1 cellular context compared by ENCODE assay signal in the genomic region with DNA sequence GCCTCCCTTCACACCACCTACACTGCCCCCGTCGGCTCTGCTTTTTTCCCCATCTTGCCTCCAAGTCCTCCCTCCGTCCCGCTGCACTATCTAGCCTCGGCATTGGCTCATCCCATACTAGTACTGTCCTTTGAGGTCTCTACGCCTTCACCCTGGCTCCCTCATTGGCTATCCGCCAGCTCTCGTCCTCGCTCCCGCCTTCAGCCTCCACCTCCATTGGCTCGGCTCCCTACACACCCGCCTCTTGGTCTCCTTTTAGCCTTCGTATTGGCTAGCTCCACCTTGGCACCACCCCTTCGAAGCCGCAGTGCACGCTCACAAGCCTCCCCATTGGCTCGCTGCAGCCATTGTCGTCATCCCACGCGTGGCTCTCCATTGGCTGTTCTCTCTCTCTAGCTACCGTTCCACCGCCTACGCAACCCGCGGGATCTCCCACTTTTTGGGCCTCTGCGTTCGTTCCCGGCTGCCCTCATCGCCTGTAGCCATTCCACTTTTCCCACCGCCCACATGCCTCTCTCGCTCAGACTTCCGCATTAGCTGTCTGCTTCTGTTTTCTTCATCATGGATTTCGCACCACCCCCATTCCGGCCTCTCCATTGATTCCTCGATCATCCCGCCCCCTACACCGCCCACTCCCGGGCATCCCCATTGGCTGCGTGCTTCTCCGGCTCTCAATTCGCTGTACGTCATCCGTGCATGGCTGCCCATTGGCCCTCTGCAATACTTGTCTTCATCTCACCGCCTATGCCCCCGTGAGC.
TF ChIP-seq lines count a peak whose summit lies in the region.

No MANE protein-coding gene starts in this region.

TF ChIP-seq in HEK293, 187 proteins besides CTCF, POLR2A, EP300 and RAD21 (continued from another document and continues in another):
- TF ChIP-seq, protein P1, sequence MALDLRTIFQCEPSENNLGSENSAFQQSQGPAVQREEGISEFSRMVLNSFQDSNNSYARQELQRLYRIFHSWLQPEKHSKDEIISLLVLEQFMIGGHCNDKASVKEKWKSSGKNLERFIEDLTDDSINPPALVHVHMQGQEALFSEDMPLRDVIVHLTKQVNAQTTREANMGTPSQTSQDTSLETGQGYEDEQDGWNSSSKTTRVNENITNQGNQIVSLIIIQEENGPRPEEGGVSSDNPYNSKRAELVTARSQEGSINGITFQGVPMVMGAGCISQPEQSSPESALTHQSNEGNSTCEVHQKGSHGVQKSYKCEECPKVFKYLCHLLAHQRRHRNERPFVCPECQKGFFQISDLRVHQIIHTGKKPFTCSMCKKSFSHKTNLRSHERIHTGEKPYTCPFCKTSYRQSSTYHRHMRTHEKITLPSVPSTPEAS (tag by site-specific recombination; IDR thresholded peaks at IDR 0.05), result no peak
- TF ChIP-seq, protein P2, sequence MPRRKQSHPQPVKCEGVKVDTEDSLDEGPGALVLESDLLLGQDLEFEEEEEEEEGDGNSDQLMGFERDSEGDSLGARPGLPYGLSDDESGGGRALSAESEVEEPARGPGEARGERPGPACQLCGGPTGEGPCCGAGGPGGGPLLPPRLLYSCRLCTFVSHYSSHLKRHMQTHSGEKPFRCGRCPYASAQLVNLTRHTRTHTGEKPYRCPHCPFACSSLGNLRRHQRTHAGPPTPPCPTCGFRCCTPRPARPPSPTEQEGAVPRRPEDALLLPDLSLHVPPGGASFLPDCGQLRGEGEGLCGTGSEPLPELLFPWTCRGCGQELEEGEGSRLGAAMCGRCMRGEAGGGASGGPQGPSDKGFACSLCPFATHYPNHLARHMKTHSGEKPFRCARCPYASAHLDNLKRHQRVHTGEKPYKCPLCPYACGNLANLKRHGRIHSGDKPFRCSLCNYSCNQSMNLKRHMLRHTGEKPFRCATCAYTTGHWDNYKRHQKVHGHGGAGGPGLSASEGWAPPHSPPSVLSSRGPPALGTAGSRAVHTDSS (tag by site-specific recombination; IDR thresholded peaks at IDR 0.05), result no peak
- TF ChIP-seq ZNF37A (tag by site-specific recombination; IDR thresholded peaks at IDR 0.05) (no peak), OSR2 (tag by site-specific recombination; IDR thresholded peaks at IDR 0.05) (peak; percentile 91), ZNF664 (tag by site-specific recombination; IDR thresholded peaks at IDR 0.05) (no peak), ZNF473 (tag by site-specific recombination; IDR thresholded peaks at IDR 0.05) (no peak), ZNF416 (tag by site-specific recombination; IDR thresholded peaks at IDR 0.05) (no peak), SCRT1 (tag by site-specific recombination; IDR thresholded peaks at IDR 0.05; ENCODE audit: borderline replicate concordance) (no peak), TRIM28 (IDR thresholded peaks at IDR 0.05; ENCODE audit: borderline replicate concordance, low read length) (no peak), ZNF626 (tag by site-specific recombination; IDR thresholded peaks at IDR 0.05) (no peak), ZNF335 (tag by site-specific recombination; conservative IDR thresholded peaks at IDR 0.05) (peak; percentile 99), ZNF670 (tag by site-specific recombination; IDR thresholded peaks at IDR 0.05; ENCODE audit: low read depth) (no peak), ZNF10 (tag by site-specific recombination; IDR thresholded peaks at IDR 0.05) (no peak), ZNF76 (tag by site-specific recombination; IDR thresholded peaks at IDR 0.05; ENCODE audit: borderline replicate concordance, low read depth) (peak; percentile 73; the same call in 1 of the 2 replicates), ZFP37 (tag by site-specific recombination; IDR thresholded peaks at IDR 0.05) (no peak), ZNF777 (tag by site-specific recombination; IDR thresholded peaks at IDR 0.05; ENCODE audit: borderline replicate concordance) (no peak), ZNF214 (tag by site-specific recombination; IDR thresholded peaks at IDR 0.05; ENCODE audit: borderline replicate concordance) (no peak), ZNF184 (tag by site-specific recombination; IDR thresholded peaks at IDR 0.05) (no peak), ZNF302 (tag by site-specific recombination; IDR thresholded peaks at IDR 0.05; ENCODE audit: low read depth) (no peak), ZNF747 (tag by site-specific recombination; IDR thresholded peaks at IDR 0.05) (no peak), ZNF837 (tag by site-specific recombination; IDR thresholded peaks at IDR 0.05) (no peak), ZNF157 (tag by site-specific recombination; IDR thresholded peaks at IDR 0.05) (no peak), SP3 (tag by site-specific recombination; IDR thresholded peaks at IDR 0.05) (peak; percentile 96), ZNF114 (tag by site-specific recombination; IDR thresholded peaks at IDR 0.05) (no peak), ZNF121 (tag by site-specific recombination; IDR thresholded peaks at IDR 0.05) (no peak), ZNF138 (tag by site-specific recombination; IDR thresholded peaks at IDR 0.05; ENCODE audit: borderline replicate concordance) (no peak), ZNF530 (tag by site-specific recombination; IDR thresholded peaks at IDR 0.05; ENCODE audit: low read depth) (no peak), GLIS1 (tag by site-specific recombination; IDR thresholded peaks at IDR 0.05) (no peak), ZNF146 (tag by site-specific recombination; IDR thresholded peaks at IDR 0.05) (no peak; the same call in 1 of the 2 replicates)
- TF ChIP-seq, protein P3, sequence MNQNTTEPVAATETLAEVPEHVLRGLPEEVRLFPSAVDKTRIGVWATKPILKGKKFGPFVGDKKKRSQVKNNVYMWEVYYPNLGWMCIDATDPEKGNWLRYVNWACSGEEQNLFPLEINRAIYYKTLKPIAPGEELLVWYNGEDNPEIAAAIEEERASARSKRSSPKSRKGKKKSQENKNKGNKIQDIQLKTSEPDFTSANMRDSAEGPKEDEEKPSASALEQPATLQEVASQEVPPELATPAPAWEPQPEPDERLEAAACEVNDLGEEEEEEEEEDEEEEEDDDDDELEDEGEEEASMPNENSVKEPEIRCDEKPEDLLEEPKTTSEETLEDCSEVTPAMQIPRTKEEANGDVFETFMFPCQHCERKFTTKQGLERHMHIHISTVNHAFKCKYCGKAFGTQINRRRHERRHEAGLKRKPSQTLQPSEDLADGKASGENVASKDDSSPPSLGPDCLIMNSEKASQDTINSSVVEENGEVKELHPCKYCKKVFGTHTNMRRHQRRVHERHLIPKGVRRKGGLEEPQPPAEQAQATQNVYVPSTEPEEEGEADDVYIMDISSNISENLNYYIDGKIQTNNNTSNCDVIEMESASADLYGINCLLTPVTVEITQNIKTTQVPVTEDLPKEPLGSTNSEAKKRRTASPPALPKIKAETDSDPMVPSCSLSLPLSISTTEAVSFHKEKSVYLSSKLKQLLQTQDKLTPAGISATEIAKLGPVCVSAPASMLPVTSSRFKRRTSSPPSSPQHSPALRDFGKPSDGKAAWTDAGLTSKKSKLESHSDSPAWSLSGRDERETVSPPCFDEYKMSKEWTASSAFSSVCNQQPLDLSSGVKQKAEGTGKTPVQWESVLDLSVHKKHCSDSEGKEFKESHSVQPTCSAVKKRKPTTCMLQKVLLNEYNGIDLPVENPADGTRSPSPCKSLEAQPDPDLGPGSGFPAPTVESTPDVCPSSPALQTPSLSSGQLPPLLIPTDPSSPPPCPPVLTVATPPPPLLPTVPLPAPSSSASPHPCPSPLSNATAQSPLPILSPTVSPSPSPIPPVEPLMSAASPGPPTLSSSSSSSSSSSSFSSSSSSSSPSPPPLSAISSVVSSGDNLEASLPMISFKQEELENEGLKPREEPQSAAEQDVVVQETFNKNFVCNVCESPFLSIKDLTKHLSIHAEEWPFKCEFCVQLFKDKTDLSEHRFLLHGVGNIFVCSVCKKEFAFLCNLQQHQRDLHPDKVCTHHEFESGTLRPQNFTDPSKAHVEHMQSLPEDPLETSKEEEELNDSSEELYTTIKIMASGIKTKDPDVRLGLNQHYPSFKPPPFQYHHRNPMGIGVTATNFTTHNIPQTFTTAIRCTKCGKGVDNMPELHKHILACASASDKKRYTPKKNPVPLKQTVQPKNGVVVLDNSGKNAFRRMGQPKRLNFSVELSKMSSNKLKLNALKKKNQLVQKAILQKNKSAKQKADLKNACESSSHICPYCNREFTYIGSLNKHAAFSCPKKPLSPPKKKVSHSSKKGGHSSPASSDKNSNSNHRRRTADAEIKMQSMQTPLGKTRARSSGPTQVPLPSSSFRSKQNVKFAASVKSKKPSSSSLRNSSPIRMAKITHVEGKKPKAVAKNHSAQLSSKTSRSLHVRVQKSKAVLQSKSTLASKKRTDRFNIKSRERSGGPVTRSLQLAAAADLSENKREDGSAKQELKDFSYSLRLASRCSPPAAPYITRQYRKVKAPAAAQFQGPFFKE (tag by site-specific recombination; IDR thresholded peaks at IDR 0.05; ENCODE audit: borderline replicate concordance), result no peak
- TF ChIP-seq, protein P4, sequence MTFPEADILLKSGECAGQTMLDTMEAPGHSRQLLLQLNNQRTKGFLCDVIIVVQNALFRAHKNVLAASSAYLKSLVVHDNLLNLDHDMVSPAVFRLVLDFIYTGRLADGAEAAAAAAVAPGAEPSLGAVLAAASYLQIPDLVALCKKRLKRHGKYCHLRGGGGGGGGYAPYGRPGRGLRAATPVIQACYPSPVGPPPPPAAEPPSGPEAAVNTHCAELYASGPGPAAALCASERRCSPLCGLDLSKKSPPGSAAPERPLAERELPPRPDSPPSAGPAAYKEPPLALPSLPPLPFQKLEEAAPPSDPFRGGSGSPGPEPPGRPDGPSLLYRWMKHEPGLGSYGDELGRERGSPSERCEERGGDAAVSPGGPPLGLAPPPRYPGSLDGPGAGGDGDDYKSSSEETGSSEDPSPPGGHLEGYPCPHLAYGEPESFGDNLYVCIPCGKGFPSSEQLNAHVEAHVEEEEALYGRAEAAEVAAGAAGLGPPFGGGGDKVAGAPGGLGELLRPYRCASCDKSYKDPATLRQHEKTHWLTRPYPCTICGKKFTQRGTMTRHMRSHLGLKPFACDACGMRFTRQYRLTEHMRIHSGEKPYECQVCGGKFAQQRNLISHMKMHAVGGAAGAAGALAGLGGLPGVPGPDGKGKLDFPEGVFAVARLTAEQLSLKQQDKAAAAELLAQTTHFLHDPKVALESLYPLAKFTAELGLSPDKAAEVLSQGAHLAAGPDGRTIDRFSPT (tag by site-specific recombination; IDR thresholded peaks at IDR 0.05), result peak; percentile 58; the same call in 1 of the 2 replicates
- TF ChIP-seq, protein P5, sequence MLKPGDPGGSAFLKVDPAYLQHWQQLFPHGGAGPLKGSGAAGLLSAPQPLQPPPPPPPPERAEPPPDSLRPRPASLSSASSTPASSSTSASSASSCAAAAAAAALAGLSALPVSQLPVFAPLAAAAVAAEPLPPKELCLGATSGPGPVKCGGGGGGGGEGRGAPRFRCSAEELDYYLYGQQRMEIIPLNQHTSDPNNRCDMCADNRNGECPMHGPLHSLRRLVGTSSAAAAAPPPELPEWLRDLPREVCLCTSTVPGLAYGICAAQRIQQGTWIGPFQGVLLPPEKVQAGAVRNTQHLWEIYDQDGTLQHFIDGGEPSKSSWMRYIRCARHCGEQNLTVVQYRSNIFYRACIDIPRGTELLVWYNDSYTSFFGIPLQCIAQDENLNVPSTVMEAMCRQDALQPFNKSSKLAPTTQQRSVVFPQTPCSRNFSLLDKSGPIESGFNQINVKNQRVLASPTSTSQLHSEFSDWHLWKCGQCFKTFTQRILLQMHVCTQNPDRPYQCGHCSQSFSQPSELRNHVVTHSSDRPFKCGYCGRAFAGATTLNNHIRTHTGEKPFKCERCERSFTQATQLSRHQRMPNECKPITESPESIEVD (tag by site-specific recombination; IDR thresholded peaks at IDR 0.05), result no peak
- TF ChIP-seq, protein P6, sequence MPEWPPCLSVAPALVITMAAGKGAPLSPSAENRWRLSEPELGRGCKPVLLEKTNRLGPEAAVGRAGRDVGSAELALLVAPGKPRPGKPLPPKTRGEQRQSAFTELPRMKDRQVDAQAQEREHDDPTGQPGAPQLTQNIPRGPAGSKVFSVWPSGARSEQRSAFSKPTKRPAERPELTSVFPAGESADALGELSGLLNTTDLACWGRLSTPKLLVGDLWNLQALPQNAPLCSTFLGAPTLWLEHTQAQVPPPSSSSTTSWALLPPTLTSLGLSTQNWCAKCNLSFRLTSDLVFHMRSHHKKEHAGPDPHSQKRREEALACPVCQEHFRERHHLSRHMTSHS (tag by site-specific recombination; IDR thresholded peaks at IDR 0.05), result no peak
- TF ChIP-seq, protein P7, sequence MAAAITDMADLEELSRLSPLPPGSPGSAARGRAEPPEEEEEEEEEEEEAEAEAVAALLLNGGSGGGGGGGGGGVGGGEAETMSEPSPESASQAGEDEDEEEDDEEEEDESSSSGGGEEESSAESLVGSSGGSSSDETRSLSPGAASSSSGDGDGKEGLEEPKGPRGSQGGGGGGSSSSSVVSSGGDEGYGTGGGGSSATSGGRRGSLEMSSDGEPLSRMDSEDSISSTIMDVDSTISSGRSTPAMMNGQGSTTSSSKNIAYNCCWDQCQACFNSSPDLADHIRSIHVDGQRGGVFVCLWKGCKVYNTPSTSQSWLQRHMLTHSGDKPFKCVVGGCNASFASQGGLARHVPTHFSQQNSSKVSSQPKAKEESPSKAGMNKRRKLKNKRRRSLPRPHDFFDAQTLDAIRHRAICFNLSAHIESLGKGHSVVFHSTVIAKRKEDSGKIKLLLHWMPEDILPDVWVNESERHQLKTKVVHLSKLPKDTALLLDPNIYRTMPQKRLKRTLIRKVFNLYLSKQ (tag by site-specific recombination; IDR thresholded peaks at IDR 0.05; ENCODE audit: borderline replicate concordance), result no peak
- TF ChIP-seq, protein P8, sequence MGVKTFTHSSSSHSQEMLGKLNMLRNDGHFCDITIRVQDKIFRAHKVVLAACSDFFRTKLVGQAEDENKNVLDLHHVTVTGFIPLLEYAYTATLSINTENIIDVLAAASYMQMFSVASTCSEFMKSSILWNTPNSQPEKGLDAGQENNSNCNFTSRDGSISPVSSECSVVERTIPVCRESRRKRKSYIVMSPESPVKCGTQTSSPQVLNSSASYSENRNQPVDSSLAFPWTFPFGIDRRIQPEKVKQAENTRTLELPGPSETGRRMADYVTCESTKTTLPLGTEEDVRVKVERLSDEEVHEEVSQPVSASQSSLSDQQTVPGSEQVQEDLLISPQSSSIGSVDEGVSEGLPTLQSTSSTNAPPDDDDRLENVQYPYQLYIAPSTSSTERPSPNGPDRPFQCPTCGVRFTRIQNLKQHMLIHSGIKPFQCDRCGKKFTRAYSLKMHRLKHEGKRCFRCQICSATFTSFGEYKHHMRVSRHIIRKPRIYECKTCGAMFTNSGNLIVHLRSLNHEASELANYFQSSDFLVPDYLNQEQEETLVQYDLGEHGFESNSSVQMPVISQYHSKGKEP (tag by site-specific recombination; IDR thresholded peaks at IDR 0.05), result no peak
- TF ChIP-seq, protein P9, sequence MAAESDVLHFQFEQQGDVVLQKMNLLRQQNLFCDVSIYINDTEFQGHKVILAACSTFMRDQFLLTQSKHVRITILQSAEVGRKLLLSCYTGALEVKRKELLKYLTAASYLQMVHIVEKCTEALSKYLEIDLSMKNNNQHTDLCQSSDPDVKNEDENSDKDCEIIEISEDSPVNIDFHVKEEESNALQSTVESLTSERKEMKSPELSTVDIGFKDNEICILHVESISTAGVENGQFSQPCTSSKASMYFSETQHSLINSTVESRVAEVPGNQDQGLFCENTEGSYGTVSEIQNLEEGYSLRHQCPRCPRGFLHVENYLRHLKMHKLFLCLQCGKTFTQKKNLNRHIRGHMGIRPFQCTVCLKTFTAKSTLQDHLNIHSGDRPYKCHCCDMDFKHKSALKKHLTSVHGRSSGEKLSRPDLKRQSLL (tag by site-specific recombination; IDR thresholded peaks at IDR 0.05), result no peak
- TF ChIP-seq, protein P10, sequence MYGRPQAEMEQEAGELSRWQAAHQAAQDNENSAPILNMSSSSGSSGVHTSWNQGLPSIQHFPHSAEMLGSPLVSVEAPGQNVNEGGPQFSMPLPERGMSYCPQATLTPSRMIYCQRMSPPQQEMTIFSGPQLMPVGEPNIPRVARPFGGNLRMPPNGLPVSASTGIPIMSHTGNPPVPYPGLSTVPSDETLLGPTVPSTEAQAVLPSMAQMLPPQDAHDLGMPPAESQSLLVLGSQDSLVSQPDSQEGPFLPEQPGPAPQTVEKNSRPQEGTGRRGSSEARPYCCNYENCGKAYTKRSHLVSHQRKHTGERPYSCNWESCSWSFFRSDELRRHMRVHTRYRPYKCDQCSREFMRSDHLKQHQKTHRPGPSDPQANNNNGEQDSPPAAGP (tag by site-specific recombination; IDR thresholded peaks at IDR 0.05), result no peak
